In the genomic region with DNA sequence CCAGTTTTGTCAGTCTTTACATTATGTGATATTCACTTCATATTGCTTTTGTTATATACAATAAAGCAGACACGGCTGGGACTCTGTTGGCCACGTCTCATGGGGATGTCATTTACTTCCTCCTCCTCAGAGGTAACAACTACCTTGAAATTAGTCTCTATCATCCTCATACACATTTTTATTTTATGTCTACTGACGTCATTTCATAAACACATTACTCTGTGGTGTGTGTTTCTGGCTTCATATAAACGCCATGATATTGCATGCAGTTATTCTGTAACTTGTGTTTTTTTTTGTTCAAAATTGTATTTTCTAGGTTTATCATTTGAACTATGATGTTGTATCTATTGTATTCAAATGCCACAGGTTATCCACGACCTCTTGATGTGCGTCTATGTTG, we compare ENCODE assay signal across 7 cellular contexts. TPM values are rescaled to one million over a fixed set of nuclear protein-coding genes. Genes with fewer than 3 reads are reported as not detected.
"Had no signal": no experiment of that assay in that cellular context is flagged by ENCODE, and none has a peak within 500 bp of the region (broad histone marks: within the 10 kb centered on the region; RNA-seq: fewer than 3 reads in every experiment).

No MANE protein-coding gene starts in this region.

- H3K9me3 Mint-ChIP-seq: IgD-negative memory B cell had no signal

- H3K27ac ChIP-seq: HL-60 had no signal

- ATAC-seq: K562 had no signal

- H3K4me3 ChIP-seq: K562 had no signal

- FAIRE-seq: HTR-8/SVneo, K562 had no signal

- DNase-seq: IMR-90, KBM-7, KG1 had no signal

RNA-seq across cellular contexts. Expression of a gene that starts 13.4 kb away (rescaled TPM):
- total RNA-seq: IMR-90 had no signal
- polyA plus RNA-seq: IMR-90 had no signal
